Comparison of ENCODE assay signal across 1 cellular context in the genomic region with DNA sequence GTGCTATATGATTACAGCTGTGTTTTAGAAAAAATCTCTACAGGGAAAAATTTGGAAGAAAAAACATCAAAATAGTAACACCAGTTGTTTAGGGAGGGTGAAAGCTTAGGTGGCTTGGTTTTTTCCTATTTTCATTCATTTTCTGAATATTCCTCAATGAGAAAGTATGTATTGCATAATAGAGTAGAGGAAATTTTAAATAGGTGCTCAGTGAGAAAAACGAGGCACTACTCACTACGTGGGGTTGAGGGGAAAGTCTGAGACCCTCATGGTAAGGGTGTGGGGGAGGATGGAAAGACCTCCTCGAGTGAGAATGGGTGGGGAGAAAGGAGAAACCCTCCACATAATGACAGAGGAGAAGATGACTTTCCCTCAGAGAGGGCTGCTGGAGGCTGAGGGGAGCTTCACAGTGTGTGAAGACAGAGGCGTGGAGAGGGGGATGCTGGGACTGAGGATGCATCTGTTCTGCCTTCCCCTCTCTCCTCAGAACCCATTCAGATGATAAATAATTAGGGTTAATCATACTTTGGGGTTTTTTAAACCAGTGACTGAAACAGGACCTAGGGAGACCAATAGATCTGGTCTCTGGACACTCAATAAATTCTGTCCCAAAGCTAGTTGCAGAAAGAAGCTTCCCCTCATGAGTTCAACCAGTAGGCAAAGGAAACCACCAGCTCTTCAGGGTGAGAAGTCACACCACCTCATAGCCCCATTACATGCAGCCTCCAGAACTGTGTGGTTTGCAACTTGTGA.
TF ChIP-seq lines count a peak whose summit lies in the region.

No MANE protein-coding gene starts in this region.

TF ChIP-seq in HepG2, 621 proteins besides CTCF, POLR2A, EP300 and RAD21:
- TF ChIP-seq HNRNPK (IDR thresholded peaks at IDR 0.05; ENCODE audit: low read depth, low read length, poor library complexity, severe bottlenecking): no peak
- TF ChIP-seq CERS6 (CRISPR knock-in tag; IDR thresholded peaks at IDR 0.05): no peak
- no peak for TF ChIP-seq STAT5B (CRISPR knock-in tag; IDR thresholded peaks at IDR 0.05)
- TF ChIP-seq, protein P1, sequence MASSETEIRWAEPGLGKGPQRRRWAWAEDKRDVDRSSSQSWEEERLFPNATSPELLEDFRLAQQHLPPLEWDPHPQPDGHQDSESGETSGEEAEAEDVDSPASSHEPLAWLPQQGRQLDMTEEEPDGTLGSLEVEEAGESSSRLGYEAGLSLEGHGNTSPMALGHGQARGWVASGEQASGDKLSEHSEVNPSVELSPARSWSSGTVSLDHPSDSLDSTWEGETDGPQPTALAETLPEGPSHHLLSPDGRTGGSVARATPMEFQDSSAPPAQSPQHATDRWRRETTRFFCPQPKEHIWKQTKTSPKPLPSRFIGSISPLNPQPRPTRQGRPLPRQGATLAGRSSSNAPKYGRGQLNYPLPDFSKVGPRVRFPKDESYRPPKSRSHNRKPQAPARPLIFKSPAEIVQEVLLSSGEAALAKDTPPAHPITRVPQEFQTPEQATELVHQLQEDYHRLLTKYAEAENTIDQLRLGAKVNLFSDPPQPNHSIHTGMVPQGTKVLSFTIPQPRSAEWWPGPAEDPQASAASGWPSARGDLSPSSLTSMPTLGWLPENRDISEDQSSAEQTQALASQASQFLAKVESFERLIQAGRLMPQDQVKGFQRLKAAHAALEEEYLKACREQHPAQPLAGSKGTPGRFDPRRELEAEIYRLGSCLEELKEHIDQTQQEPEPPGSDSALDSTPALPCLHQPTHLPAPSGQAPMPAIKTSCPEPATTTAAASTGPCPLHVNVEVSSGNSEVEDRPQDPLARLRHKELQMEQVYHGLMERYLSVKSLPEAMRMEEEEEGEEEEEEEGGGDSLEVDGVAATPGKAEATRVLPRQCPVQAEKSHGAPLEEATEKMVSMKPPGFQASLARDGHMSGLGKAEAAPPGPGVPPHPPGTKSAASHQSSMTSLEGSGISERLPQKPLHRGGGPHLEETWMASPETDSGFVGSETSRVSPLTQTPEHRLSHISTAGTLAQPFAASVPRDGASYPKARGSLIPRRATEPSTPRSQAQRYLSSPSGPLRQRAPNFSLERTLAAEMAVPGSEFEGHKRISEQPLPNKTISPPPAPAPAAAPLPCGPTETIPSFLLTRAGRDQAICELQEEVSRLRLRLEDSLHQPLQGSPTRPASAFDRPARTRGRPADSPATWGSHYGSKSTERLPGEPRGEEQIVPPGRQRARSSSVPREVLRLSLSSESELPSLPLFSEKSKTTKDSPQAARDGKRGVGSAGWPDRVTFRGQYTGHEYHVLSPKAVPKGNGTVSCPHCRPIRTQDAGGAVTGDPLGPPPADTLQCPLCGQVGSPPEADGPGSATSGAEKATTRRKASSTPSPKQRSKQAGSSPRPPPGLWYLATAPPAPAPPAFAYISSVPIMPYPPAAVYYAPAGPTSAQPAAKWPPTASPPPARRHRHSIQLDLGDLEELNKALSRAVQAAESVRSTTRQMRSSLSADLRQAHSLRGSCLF (CRISPR knock-in tag; IDR thresholded peaks at IDR 0.05; ENCODE audit: borderline replicate concordance): no peak
- no peak for TF ChIP-seq ZNF562 (CRISPR knock-in tag; IDR thresholded peaks at IDR 0.05; ENCODE audit: borderline replicate concordance)
- no peak for TF ChIP-seq ZFP90 (CRISPR knock-in tag; IDR thresholded peaks at IDR 0.05; ENCODE audit: borderline replicate concordance)
- no peak for TF ChIP-seq ZNF142 (CRISPR knock-in tag; IDR thresholded peaks at IDR 0.05)
- TF ChIP-seq PHF8 (CRISPR knock-in tag; IDR thresholded peaks at IDR 0.05): no peak
- TF ChIP-seq RBM39 (IDR thresholded peaks at IDR 0.05; ENCODE audit: low read depth, low read length, poor library complexity, severe bottlenecking): no peak
- TF ChIP-seq NONO (IDR thresholded peaks at IDR 0.05): no peak
- TF ChIP-seq NONO (CRISPR knock-in tag; conservative IDR thresholded peaks at IDR 0.05): no peak
